1 cellular context compared by ENCODE assay signal in the genomic region with DNA sequence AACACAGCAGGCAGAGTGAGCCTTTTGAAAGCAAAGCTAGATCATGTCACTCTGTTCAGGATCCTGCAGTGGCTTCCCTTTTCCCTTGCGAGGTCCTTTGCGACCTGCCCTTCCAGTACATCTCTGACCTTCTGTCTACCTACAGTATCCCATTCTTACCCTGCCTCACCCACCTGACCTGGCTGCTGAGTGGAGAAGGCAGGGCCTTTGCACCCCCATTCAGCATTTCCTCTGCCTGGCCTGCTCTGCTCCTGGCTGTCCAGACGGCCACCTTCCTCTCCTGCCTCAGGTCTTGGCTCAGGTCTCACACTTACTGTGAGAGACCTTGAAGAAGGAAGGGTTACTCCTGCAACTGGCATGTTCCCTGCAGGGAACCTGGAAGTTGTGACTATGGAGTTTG.
TF ChIP-seq lines count a peak whose summit lies in the region.

No MANE protein-coding gene starts in this region.

TF ChIP-seq in HEK293T, 16 proteins besides CTCF, POLR2A, EP300 and RAD21:
- TF ChIP-seq SP1 (IDR thresholded peaks at IDR 0.05) = no peak
- TF ChIP-seq TARDBP (IDR thresholded peaks at IDR 0.05) = no peak
- no peak for TF ChIP-seq L3MBTL2 (conservative IDR thresholded peaks at IDR 0.05)
- no peak for TF ChIP-seq NFRKB (IDR thresholded peaks at IDR 0.05)
- no peak for TF ChIP-seq FOXK2 (IDR thresholded peaks at IDR 0.05)
- TF ChIP-seq ELF4 (IDR thresholded peaks at IDR 0.05) = no peak
- no peak for TF ChIP-seq ZNF384 (IDR thresholded peaks at IDR 0.05)
- no peak for TF ChIP-seq FOXM1 (IDR thresholded peaks at IDR 0.05; ENCODE audit: borderline replicate concordance)
